Comparison of ENCODE assay signal across 8 cellular contexts in the genomic region with DNA sequence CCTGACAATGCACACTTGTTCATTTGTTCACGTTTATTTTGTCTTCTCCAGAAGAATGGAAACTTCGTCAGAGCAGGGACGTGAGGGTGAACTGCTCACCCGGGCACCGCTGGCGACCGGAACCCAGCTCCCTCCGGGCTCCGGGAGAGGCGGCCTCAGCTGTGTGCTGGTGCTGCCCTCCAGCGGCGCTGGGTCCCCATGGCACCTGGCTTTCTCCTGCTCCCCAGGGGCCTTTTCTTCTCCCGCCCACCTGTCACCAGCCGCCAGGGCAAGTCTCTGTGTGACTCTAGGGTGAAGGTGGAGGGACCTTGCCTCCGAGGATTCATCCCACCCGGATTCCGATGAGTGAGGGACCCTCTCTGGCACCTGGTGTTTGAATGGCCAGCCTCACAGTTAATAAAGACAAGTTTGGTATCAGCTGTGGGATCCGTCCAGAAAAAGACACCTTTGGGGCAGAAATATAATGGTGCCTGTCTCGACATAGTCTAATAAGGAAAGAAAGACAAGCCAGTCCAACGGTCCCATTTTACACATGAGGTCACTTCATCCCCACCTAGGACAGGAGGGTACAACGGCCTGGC. TPM values are rescaled to one million over a fixed set of nuclear protein-coding genes. Genes with fewer than 3 reads are reported as not detected.
A peak's percentile ranks its signal among the peaks of the same experiment; 100 is the strongest.
DNase-seq lines count a peak whose midpoint lies in the region; ATAC-seq and TF ChIP-seq lines count a peak whose summit lies in the region.

No MANE protein-coding gene starts in this region.

- ATAC-seq in GM18520 (IDR thresholded peaks at IDR 0.05; ENCODE audit: unreplicated experiment) = peak; percentile 69
- peak; percentile 84 for ATAC-seq in HG03103 (IDR thresholded peaks at IDR 0.05; ENCODE audit: low read depth, unreplicated experiment)

- CTCF ChIA-PET in A673 (lab: Charles Lee) = interaction anchor here (0.6 to 2.8 kb wide), 76 partner anchors 9 to 836 kb away, joined by 3 to 86 read pairs (median 4); a partner anchor contains a TSS

- intact Hi-C loops in A673 (cut with micrococcal nuclease; ENCODE audit: unreplicated experiment) = loop anchor here (1.0 to 10.0 kb wide), 3 partner anchors 401 to 657 kb away; no protein-coding TSS in a partner anchor

- H3K4me1 ChIP-seq in A673 (ENCODE audit: insufficient read depth, low read length, poor library complexity, severe bottlenecking) = peaks cover 15% of the 10 kb centered on the region

- no TSS peak for BruUV-seq in A673 (replicated peaks; lab: Mats Ljungman, UMichigan)

- no peaks in the 10 kb centered on the region for H3K9me3 ChIP-seq in A673 (ENCODE audit: low read depth, low read length, poor library complexity, severe bottlenecking)

- POLR2A ChIA-PET in A673 (lab: Charles Lee; ENCODE audit: low non-redundant PET) = no interaction called here

- peak overlapping the region; percentile 48 for H3K4me3 ChIP-seq in A673 (ENCODE audit: low read depth, low read length, poor library complexity, severe bottlenecking)

- peak; percentile 100 for TF ChIP-seq CTCF in A673 (conservative IDR thresholded peaks at IDR 0.05; ENCODE audit: low read depth, low read length)

- no peak overlapping the region for H3K27ac ChIP-seq in A673 (ENCODE audit: low read depth, low read length, poor library complexity, severe bottlenecking)

- no peaks in the 10 kb centered on the region for H3K27me3 ChIP-seq in A673 (replicated peaks; ENCODE audit: insufficient read depth, low read depth, low read length, poor library complexity)

- DNase-seq in A673 (ENCODE audit: low spot score) (peak; percentile 97), NCI-H2196 (lab: John Stamatoyannopoulos, UW; ENCODE audit: unreplicated experiment) (peak; percentile 87), cerebellar cortex (ENCODE audit: low spot score) (peak; percentile 76), kidney glomerular epithelial cell (lab: John Stamatoyannopoulos, UW) (peak; percentile 66)
- DNase-seq in activated CD4-positive, CD25-positive, alpha-beta regulatory T cell treated with anti-CD3 and anti-CD28 coated beads, Interleukin-2, amount 50 U/mL, for 16 hours (ENCODE audit: low read depth, low spot score) = peak; percentile 67
- peak; percentile 78 to 88 for DNase-seq in stimulated activated CD4-positive, alpha-beta T cell treated with anti-CD3 and anti-CD28 coated beads, Interleukin-15, amount 100 ng/mL, for 48 hours (ENCODE audit: low read depth in 2 of 2)

- H3K36me3 ChIP-seq in A673 (ENCODE audit: insufficient read depth, low read length, poor library complexity, severe bottlenecking) = no peaks in the 10 kb centered on the region

RNA-seq across cellular contexts. Expression of a gene that starts 32.9 kb away (rescaled TPM):
- 25.7 and 32.5 TPM in 2 replicates for total RNA-seq in A673 (2021)
